Comparison of ENCODE assay signal across 10 cellular contexts in genomic region chr9:6788175-6789016, GRCh38. TPM values are rescaled to one million over a fixed set of nuclear protein-coding genes. Genes with fewer than 3 reads are reported as not detected.
DNase-seq lines count a peak whose midpoint lies in the region; ATAC-seq and TF ChIP-seq lines count a peak whose summit lies in the region.
"Had no signal": no experiment of that assay in that cellular context is flagged by ENCODE, and none has a peak within 500 bp of the region (broad histone marks: within the 10 kb centered on the region; RNA-seq: fewer than 3 reads in every experiment).

No MANE protein-coding gene starts in this region.

- no peaks in the 10 kb centered on the region for H3K36me3 ChIP-seq in Caco-2 (ENCODE audit: control insufficient read depth, insufficient read depth, low read length)
- H3K36me3 ChIP-seq in esophagus squamous epithelium: peaks cover 0 to 10% (median 0%) of the 10 kb centered on the region in 3 donors

- peaks cover 15% of the 10 kb centered on the region for H3K36me3 Mint-ChIP-seq in Caco-2 (ENCODE audit: insufficient read depth, unreplicated experiment)
- H3K36me3 Mint-ChIP-seq in neural crest cell (ENCODE audit: low read depth): no peaks in the 10 kb centered on the region

- H3K4me1 Mint-ChIP-seq in Caco-2 (ENCODE audit: low read depth, unreplicated experiment) (peaks cover 34% of the 10 kb centered on the region), neural crest cell (peaks cover 20% of the 10 kb centered on the region)

- H3K4me3 ChIP-seq in Caco-2 (ENCODE audit: low read depth, low read length): no peak overlapping the region
- peak overlapping the region; percentile 32 for H3K4me3 ChIP-seq in fibroblast of the aortic adventitia (ENCODE audit: low read depth, low read length)
- no peak overlapping the region for H3K4me3 ChIP-seq in esophagus squamous epithelium

- peak overlapping the region in 2 of 4 donors; percentile 13 for H3K27ac ChIP-seq in esophagus squamous epithelium

- TF ChIP-seq CTCF in Caco-2 (IDR thresholded peaks at IDR 0.05; ENCODE audit: insufficient read depth in 1 of 2, low read depth in 1 of 2, low read length in 1 of 2, severe bottlenecking in 1 of 2, unreplicated experiment in 1 of 2) (no peak), fibroblast of the aortic adventitia (IDR thresholded peaks at IDR 0.05; ENCODE audit: insufficient read depth, low read length) (no peak), neural crest cell (conservative IDR thresholded peaks at IDR 0.05) (no peak), esophagus squamous epithelium (IDR thresholded peaks at IDR 0.05) (no peak)

- TSS peak; percentile 81 for BruUV-seq in Caco-2 (replicated peaks; lab: Mats Ljungman, UMichigan)

- intact Hi-C loops in Caco-2 (cut with micrococcal nuclease; ENCODE audit: unreplicated experiment) (loop anchor here (1.0 to 2.0 kb wide), 2 partner anchors 8 to 32 kb away; partner anchors contain the start of gene KDM4C), esophagus squamous epithelium (cut with DNase I) (no loop called here)

- CTCF ChIA-PET in Caco-2 (lab: Charles Lee): interaction anchor here (0.6 to 1.1 kb wide), 2 partner anchors 26 to 31 kb away, joined by 3 read pairs; partner anchors contain the start of gene KDM4C

- H3K4me3 Mint-ChIP-seq in Caco-2 (ENCODE audit: unreplicated experiment) (peak overlapping the region; percentile 85), neural crest cell (no peak overlapping the region)
- H3K4me3 Mint-ChIP-seq: dendritic cell treated with granulocyte-macrophage colony-stimulating factor and Interleukin-4, amounts not matched to agents 40 ng/mL and 50 ng/mL, for 4 days had no signal

- no peaks in the 10 kb centered on the region for H3K9me3 Mint-ChIP-seq in Caco-2 (ENCODE audit: unreplicated experiment)
- H3K9me3 Mint-ChIP-seq in neural crest cell: no peaks in the 10 kb centered on the region
- H3K9me3 Mint-ChIP-seq: dendritic cell treated with granulocyte-macrophage colony-stimulating factor and Interleukin-4, amounts not matched to agents 40 ng/mL and 50 ng/mL, for 4 days had no signal

- POLR2A ChIA-PET in Caco-2 (lab: Charles Lee): interaction anchor here (2.6 kb wide), 1 partner anchor 31 kb away, joined by 14 read pairs; the partner anchor contains the start of gene KDM4C

- no peak for TF ChIP-seq POLR2A in esophagus squamous epithelium (IDR thresholded peaks at IDR 0.05)

- 26 to 48% methylated on average over 8 of the region's 8 CpGs for WGBS in esophagus squamous epithelium, 2 donors

- H3K27ac Mint-ChIP-seq in Caco-2 (ENCODE audit: unreplicated experiment): peak overlapping the region; percentile 92
- peak overlapping the region; percentile 3 for H3K27ac Mint-ChIP-seq in neural crest cell (ENCODE audit: unreplicated experiment)
- H3K27ac Mint-ChIP-seq: dendritic cell treated with granulocyte-macrophage colony-stimulating factor and Interleukin-4, amounts not matched to agents 40 ng/mL and 50 ng/mL, for 4 days had no signal

- H3K27me3 Mint-ChIP-seq in Caco-2 (ENCODE audit: insufficient read depth, unreplicated experiment) (no peaks in the 10 kb centered on the region), neural crest cell (ENCODE audit: low read depth) (no peaks in the 10 kb centered on the region)
- H3K27me3 Mint-ChIP-seq: dendritic cell treated with granulocyte-macrophage colony-stimulating factor and Interleukin-4, amounts not matched to agents 40 ng/mL and 50 ng/mL, for 4 days had no signal

- H3K27me3 ChIP-seq in Caco-2 (replicated peaks; ENCODE audit: control insufficient read depth, insufficient read depth, low read length) (no peaks in the 10 kb centered on the region), esophagus squamous epithelium (no peaks in the 10 kb centered on the region)

- DNase-seq in Caco-2 (peak; percentile 59 to 63), RPMI7951 (ENCODE audit: low read depth) (peak; percentile 43), fibroblast of the aortic adventitia (ENCODE audit: low read depth) (peak; percentile 58), neural crest cell (ENCODE audit: low read depth, low spot score) (no peak), NCI-H524 treated with DMSO at 0.1 percent for 48 hours (lab: John Stamatoyannopoulos, UW) (no peak), NCI-H2227 (lab: John Stamatoyannopoulos, UW; ENCODE audit: unreplicated experiment) (no peak), esophagus squamous epithelium (lab: John Stamatoyannopoulos, UW) (no peak)
- DNase-seq: NCI-H748 treated with DMSO at 0.1 percent for 48 hours had no signal

- H3K9me3 ChIP-seq in Caco-2 (no peaks in the 10 kb centered on the region), esophagus squamous epithelium (no peaks in the 10 kb centered on the region)

- no peak for ATAC-seq in GM18867 (IDR thresholded peaks at IDR 0.05; ENCODE audit: unreplicated experiment)

- H3K4me1 ChIP-seq in Caco-2 (peaks cover 47% of the 10 kb centered on the region), esophagus squamous epithelium (peaks cover 12 to 46% (median 16%) of the 10 kb centered on the region in 3 donors)

RNA-seq across cellular contexts. Expression of gene KDM4C, which starts 30.6 kb away (rescaled TPM):
- total RNA-seq in Caco-2 (2022) (40.3 and 41.0 TPM in 2 replicates), fibroblast of the aortic adventitia (ENCODE audit: low replicate concordance) (18.3 and 25.1 TPM in 2 replicates), neural crest cell (9.4 and 11.2 TPM in 2 replicates), esophagus squamous epithelium (10 to 100 TPM; 12.5 to 43.9 (median 22.9) TPM)
- 10.7 and 11.1 TPM in 2 replicates for total RNA-seq in RPMI7951 (2014; rRNA removed; shearing (Covaris generic))

Comparison
In these comparisons a context has a peak if more than half of its experiments do, and no peak if none do; other contexts are left out.
1. DNase-seq: peak in Caco-2 (2 of 2), RPMI7951 (single experiment) and fibroblast of the aortic adventitia (single experiment); none in neural crest cell (single experiment), NCI-H524 treated with DMSO at 0.1 percent for 48 hours (single experiment), NCI-H2227 (single experiment) and esophagus squamous epithelium (single experiment).